ENCODE assay signal across 8 cellular contexts in the genomic region with DNA sequence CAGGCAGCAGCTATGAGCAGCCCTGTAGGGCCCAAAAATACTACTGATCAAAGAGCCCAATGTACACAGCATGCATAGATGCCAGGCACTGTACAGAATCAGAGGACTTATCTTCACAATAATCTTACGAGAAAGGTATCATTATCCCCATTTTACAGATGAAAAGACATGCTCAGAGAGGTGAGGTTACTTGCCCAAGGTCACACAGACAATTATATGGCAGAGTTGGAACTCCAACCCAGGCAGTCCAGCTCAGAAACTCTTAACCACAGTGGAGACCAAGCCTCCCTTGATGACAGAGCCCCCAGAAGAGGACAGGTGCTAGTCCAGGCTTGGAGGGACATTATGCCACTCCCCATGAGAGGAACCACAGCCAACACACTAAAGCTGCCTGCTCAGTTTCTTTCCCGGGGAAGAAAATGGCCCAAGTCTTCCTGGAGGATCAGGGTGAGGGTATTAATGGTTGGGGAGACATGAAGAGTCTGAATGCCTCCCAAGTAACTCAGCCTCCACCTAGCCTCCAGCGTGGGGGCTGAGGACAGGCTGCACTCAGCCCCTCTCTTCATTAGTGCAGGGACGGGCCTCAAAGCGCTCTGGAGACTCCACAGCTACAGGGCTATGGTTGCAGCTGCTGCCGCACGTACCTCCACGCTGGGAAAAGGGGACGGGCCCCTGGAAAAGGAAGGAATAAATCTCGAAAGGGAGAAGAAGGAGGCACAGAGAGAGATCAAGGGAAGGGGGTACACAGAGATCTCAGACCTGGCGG. TPM values are rescaled to one million over a fixed set of nuclear protein-coding genes. Genes with fewer than 3 reads are reported as not detected.
A peak's percentile ranks its signal among the peaks of the same experiment; 100 is the strongest.
DNase-seq lines count a peak whose midpoint lies in the region; ATAC-seq and TF ChIP-seq lines count a peak whose summit lies in the region.

No MANE protein-coding gene starts in this region.

- no peak overlapping the region for H3K9ac ChIP-seq in muscle layer of colon (ENCODE audit: low read length)

- H3K27ac ChIP-seq in dorsolateral prefrontal cortex (peak overlapping the region in 30 of 59 donors; percentile 1 to 88 (median 73)), muscle layer of colon (ENCODE audit: low read depth, low read length) (no peak overlapping the region)

- peaks cover 16% of the 10 kb centered on the region for H3K4me1 ChIP-seq in muscle layer of colon (ENCODE audit: insufficient read depth, low read length)

- no peak for ATAC-seq in GM21723 (IDR thresholded peaks at IDR 0.05; ENCODE audit: unreplicated experiment)
- ATAC-seq in HG02884 (IDR thresholded peaks at IDR 0.05; ENCODE audit: unreplicated experiment) = no peak

- peaks cover 33% of the 10 kb centered on the region for H3K36me3 ChIP-seq in muscle layer of colon (ENCODE audit: insufficient read depth, low read length)

- DNase-seq in GM10266 (ENCODE audit: extremely low spot score) (peak; percentile 53), NCI-H2227 treated with DMSO at 0.1 percent for 48 hours (lab: John Stamatoyannopoulos, UW) (peak; percentile 13), dorsolateral prefrontal cortex (peak in 1 of 10 donors; percentile 46), NCI-H524 treated with DMSO at 0.1 percent for 48 hours (lab: John Stamatoyannopoulos, UW) (no peak), NCI-H2029 treated with DMSO at 0.1 percent for 48 hours (lab: John Stamatoyannopoulos, UW) (no peak)

- intact Hi-C loops in dorsolateral prefrontal cortex (cut with DNase I) = loop anchor here in 1 of 2 donors (10.0 kb wide), 1 partner anchor 177 kb away; a partner anchor contains a TSS

- H3K27me3 ChIP-seq in dorsolateral prefrontal cortex (no peaks in the 10 kb centered on the region), muscle layer of colon (ENCODE audit: control insufficient read depth in 1 of 2, insufficient read depth in 2 of 2, low read length in 2 of 2) (no peaks in the 10 kb centered on the region)

- no peaks in the 10 kb centered on the region for H3K9me3 ChIP-seq in muscle layer of colon (ENCODE audit: low read length)

- H3K4me3 ChIP-seq in dorsolateral prefrontal cortex (peak overlapping the region; percentile 56 to 96 (median 85)), muscle layer of colon (ENCODE audit: low read depth in 1 of 2, low read length in 2 of 2) (peak overlapping the region; percentile 63 to 77)

- TF ChIP-seq CTCF in GM10266 (IDR thresholded peaks at IDR 0.05; ENCODE audit: control insufficient read depth, insufficient read depth, low read depth, missing control alignments) = no peak
- TF ChIP-seq CTCF in dorsolateral prefrontal cortex (IDR thresholded peaks at IDR 0.05 in 54 of 56, conservative IDR thresholded peaks at IDR 0.05 in 2 of 56; ENCODE audit: low read depth in 1 of 56, partially characterized antibody in 56 of 56) = no peak

RNA-seq across cellular contexts. Expression of a gene that starts 0.8 kb away (rescaled TPM):
- 10 to 100 TPM; 17.5 to 97.1 (median 51.6) TPM for total RNA-seq in dorsolateral prefrontal cortex

RNA-seq across cellular contexts. Expression of a gene that starts 19.7 kb away (rescaled TPM):
- 10 to 100 TPM; 35.5 to 70.3 (median 50.3) TPM for total RNA-seq in dorsolateral prefrontal cortex

RNA-seq across cellular contexts. Expression of a gene that starts 25.1 kb away (rescaled TPM):
- 1,000 to 10,000 TPM in 1 of 120 experiments, 100 to 1,000 TPM in 119; 424 to 1,208 (median 663) TPM for total RNA-seq in dorsolateral prefrontal cortex

RNA-seq across cellular contexts. Expression of a gene that starts 45.5 kb away (rescaled TPM):
- not detected for total RNA-seq in dorsolateral prefrontal cortex

RNA-seq across cellular contexts. Expression of a gene that starts 47.2 kb away (rescaled TPM):
- 10 to 100 TPM; 10.6 to 76.2 (median 27.7) TPM for total RNA-seq in dorsolateral prefrontal cortex

Comparison
In these comparisons a context has a peak if more than half of its experiments do, and no peak if none do; other contexts are left out.
1. DNase-seq: peak in GM10266 (single experiment) and NCI-H2227 treated with DMSO at 0.1 percent for 48 hours (single experiment); none in NCI-H524 treated with DMSO at 0.1 percent for 48 hours (single experiment) and NCI-H2029 treated with DMSO at 0.1 percent for 48 hours (single experiment).